In the genomic region with DNA sequence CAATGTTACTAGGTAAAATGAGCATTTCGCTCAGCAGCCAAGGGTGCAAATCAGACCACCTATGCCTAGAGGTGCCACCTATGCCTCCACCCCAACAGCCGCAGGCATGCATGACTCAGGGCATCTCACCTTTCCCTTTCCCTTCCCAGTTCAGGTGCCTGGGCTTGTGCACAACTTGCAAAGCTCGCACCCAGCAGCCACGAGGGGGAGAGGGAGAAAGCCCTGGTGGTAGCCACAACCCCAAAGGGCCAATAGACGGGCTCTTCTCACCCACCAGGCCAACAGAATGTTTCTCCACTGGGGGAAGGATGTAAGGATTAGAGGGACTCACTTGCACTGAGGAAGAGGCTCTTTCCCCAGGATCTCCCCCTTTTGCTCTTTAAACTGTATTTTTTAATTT, we compare ENCODE assay signal across 1 cellular context.
TF ChIP-seq lines count a peak whose summit lies in the region.

No MANE protein-coding gene starts in this region.

TF ChIP-seq in GM23338, 12 proteins besides CTCF, POLR2A, EP300 and RAD21 (continued from another document):
- TF ChIP-seq, protein P1, sequence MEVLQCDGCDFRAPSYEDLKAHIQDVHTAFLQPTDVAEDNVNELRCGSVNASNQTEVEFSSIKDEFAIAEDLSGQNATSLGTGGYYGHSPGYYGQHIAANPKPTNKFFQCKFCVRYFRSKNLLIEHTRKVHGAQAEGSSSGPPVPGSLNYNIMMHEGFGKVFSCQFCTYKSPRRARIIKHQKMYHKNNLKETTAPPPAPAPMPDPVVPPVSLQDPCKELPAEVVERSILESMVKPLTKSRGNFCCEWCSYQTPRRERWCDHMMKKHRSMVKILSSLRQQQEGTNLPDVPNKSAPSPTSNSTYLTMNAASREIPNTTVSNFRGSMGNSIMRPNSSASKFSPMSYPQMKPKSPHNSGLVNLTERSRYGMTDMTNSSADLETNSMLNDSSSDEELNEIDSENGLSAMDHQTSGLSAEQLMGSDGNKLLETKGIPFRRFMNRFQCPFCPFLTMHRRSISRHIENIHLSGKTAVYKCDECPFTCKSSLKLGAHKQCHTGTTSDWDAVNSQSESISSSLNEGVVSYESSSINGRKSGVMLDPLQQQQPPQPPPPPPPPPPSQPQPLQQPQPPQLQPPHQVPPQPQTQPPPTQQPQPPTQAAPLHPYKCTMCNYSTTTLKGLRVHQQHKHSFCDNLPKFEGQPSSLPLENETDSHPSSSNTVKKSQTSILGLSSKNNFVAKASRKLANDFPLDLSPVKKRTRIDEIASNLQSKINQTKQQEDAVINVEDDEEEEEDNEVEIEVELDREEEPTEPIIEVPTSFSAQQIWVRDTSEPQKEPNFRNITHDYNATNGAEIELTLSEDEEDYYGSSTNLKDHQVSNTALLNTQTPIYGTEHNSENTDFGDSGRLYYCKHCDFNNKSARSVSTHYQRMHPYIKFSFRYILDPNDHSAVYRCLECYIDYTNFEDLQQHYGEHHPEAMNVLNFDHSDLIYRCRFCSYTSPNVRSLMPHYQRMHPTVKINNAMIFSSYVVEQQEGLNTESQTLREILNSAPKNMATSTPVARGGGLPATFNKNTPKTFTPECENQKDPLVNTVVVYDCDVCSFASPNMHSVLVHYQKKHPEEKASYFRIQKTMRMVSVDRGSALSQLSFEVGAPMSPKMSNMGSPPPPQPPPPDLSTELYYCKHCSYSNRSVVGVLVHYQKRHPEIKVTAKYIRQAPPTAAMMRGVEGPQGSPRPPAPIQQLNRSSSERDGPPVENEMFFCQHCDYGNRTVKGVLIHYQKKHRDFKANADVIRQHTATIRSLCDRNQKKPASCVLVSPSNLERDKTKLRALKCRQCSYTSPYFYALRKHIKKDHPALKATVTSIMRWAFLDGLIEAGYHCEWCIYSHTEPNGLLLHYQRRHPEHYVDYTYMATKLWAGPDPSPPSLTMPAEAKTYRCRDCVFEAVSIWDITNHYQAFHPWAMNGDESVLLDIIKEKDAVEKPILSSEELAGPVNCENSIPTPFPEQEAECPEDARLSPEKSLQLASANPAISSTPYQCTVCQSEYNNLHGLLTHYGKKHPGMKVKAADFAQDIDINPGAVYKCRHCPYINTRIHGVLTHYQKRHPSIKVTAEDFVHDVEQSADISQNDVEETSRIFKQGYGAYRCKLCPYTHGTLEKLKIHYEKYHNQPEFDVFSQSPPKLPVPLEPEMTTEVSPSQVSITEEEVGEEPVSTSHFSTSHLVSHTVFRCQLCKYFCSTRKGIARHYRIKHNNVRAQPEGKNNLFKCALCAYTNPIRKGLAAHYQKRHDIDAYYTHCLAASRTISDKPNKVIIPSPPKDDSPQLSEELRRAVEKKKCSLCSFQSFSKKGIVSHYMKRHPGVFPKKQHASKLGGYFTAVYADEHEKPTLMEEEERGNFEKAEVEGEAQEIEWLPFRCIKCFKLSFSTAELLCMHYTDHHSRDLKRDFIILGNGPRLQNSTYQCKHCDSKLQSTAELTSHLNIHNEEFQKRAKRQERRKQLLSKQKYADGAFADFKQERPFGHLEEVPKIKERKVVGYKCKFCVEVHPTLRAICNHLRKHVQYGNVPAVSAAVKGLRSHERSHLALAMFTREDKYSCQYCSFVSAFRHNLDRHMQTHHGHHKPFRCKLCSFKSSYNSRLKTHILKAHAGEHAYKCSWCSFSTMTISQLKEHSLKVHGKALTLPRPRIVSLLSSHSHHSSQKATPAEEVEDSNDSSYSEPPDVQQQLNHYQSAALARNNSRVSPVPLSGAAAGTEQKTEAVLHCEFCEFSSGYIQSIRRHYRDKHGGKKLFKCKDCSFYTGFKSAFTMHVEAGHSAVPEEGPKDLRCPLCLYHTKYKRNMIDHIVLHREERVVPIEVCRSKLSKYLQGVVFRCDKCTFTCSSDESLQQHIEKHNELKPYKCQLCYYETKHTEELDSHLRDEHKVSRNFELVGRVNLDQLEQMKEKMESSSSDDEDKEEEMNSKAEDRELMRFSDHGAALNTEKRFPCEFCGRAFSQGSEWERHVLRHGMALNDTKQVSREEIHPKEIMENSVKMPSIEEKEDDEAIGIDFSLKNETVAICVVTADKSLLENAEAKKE (CRISPR knock-in tag; IDR thresholded peaks at IDR 0.05): no peak
- no peak for TF ChIP-seq NANOG (IDR thresholded peaks at IDR 0.05; ENCODE audit: borderline replicate concordance)
- TF ChIP-seq POLR2AphosphoS5 (IDR thresholded peaks at IDR 0.05; ENCODE audit: low read depth): no peak
